1 cellular context compared by ENCODE assay signal in the genomic region with DNA sequence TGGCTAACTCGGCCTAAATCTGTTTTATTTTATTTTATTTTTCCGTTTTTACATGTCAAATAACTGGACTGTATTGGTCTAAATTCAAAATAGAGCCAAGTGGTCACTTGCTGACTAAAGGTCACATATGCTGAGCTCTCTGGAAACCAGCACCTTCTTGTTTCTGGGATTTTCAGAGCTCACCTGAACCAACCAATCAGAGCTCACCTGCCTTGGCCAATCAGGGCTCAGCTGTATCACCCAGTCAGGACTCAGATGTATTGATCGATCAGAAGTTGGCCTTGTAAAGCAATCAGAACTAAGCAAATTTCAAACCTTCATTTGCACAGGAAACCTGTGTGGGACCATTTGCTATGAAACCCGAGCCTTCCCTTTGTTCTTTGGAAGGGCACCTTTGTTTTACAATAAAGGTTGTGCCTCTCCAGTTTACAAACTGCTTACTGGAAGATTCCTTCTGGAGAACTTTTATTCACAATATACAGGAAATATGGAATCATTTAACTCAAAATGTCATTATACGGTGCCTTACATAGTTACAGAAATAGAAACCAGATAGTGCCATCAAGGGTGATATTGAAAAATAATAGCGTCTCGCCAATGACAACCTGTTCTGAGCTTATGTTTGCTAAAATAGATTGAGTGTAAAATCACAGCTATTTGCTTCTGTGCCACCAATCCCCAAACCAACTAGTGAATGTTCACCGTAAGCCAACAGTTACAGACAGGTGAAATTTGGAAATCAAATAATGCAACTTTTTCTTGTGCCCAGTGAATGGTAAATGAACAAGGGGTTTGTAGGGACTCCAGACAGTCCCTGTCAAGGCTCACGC.
TF ChIP-seq lines count a peak whose summit lies in the region.

No MANE protein-coding gene starts in this region.

TF ChIP-seq in HepG2, 621 proteins besides CTCF, POLR2A, EP300 and RAD21 (continued from another document and continues in another):
- TF ChIP-seq, protein P1, sequence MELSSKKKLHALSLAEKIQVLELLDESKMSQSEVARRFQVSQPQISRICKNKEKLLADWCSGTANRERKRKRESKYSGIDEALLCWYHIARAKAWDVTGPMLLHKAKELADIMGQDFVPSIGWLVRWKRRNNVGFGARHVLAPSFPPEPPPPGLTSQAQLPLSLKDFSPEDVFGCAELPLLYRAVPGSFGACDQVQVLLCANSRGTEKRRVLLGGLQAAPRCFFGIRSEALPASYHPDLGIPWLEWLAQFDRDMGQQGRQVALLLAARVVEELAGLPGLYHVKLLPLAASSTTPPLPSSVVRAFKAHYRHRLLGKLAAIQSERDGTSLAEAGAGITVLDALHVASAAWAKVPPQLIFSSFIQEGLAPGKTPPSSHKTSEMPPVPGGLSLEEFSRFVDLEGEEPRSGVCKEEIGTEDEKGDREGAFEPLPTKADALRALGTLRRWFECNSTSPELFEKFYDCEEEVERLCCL (CRISPR knock-in tag; IDR thresholded peaks at IDR 0.05; ENCODE audit: borderline replicate concordance), result peak; percentile 69; the same call in 1 of the 2 replicates
- TF ChIP-seq GABPA (IDR thresholded peaks at IDR 0.05; ENCODE audit: low read depth, low read length) (no peak), GABPA (CRISPR knock-in tag; IDR thresholded peaks at IDR 0.05; ENCODE audit: low read depth) (0 out of 2 replicates have a peak, but pooled peaks have one; percentile 20), ZNF607 (CRISPR knock-in tag; IDR thresholded peaks at IDR 0.05; ENCODE audit: borderline replicate concordance) (0 out of 2 replicates have a peak, but pooled peaks have one; percentile 6), ZBTB20 (CRISPR knock-in tag; IDR thresholded peaks at IDR 0.05; ENCODE audit: borderline replicate concordance, low read depth) (peak; percentile 69; the same call in 1 of the 2 replicates), ZNF343 (CRISPR knock-in tag; IDR thresholded peaks at IDR 0.05) (0 out of 2 replicates have a peak, but pooled peaks have one; percentile 54), ZNF615 (CRISPR knock-in tag; IDR thresholded peaks at IDR 0.05; ENCODE audit: borderline replicate concordance) (no peak), ZNF337 (CRISPR knock-in tag; IDR thresholded peaks at IDR 0.05; ENCODE audit: borderline replicate concordance, low read depth) (0 out of 2 replicates have a peak, but pooled peaks have one; percentile 79), ZNF747 (CRISPR knock-in tag; IDR thresholded peaks at IDR 0.05; ENCODE audit: borderline replicate concordance) (peak; percentile 20; the same call in 1 of the 2 replicates), SSRP1 (CRISPR knock-in tag; IDR thresholded peaks at IDR 0.05) (peak; percentile 84; the same call in 1 of the 2 replicates), POLR2AphosphoS5 (IDR thresholded peaks at IDR 0.05; ENCODE audit: low read depth, low read length) (peak; percentile 65; the same call in 1 of the 2 replicates), GATAD2A (CRISPR knock-in tag; IDR thresholded peaks at IDR 0.05) (peak; percentile 89), ZNF12 (CRISPR knock-in tag; IDR thresholded peaks at IDR 0.05) (no peak), THAP11 (CRISPR knock-in tag; IDR thresholded peaks at IDR 0.05) (peak; percentile 52), STAG1 (CRISPR knock-in tag; IDR thresholded peaks at IDR 0.05) (0 out of 2 replicates have a peak, but pooled peaks have one; percentile 4), RARA (CRISPR knock-in tag; IDR thresholded peaks at IDR 0.05) (peak; percentile 75), ZNF354B (CRISPR knock-in tag; IDR thresholded peaks at IDR 0.05) (0 out of 2 replicates have a peak, but pooled peaks have one; percentile 67), NR2F2 (IDR thresholded peaks at IDR 0.05; ENCODE audit: borderline replicate concordance, low read depth) (peak; percentile 51; the same call in 1 of the 2 replicates), FOXJ3 (CRISPR knock-in tag; IDR thresholded peaks at IDR 0.05; ENCODE audit: borderline replicate concordance) (peak; percentile 68; the same call in 1 of the 2 replicates), ZFX (CRISPR knock-in tag; IDR thresholded peaks at IDR 0.05; ENCODE audit: low read depth) (no peak), ZNF564 (CRISPR knock-in tag; IDR thresholded peaks at IDR 0.05) (0 out of 2 replicates have a peak, but pooled peaks have one; percentile 50), HNRNPK (IDR thresholded peaks at IDR 0.05; ENCODE audit: low read depth, low read length, poor library complexity, severe bottlenecking) (no peak), SIX1 (CRISPR knock-in tag; IDR thresholded peaks at IDR 0.05; ENCODE audit: borderline replicate concordance) (peak; percentile 99), FOXA3 (CRISPR knock-in tag; IDR thresholded peaks at IDR 0.05) (peak; percentile 82), ONECUT2 (CRISPR knock-in tag; IDR thresholded peaks at IDR 0.05) (peak; percentile 99), SIX4 (CRISPR knock-in tag; IDR thresholded peaks at IDR 0.05) (peak; percentile 96), HMG20A (CRISPR knock-in tag; IDR thresholded peaks at IDR 0.05; ENCODE audit: borderline replicate concordance) (peak; percentile 94), PHF20 (CRISPR knock-in tag; IDR thresholded peaks at IDR 0.05) (peak; percentile 35; the same call in 1 of the 2 replicates)
- TF ChIP-seq, protein P2, sequence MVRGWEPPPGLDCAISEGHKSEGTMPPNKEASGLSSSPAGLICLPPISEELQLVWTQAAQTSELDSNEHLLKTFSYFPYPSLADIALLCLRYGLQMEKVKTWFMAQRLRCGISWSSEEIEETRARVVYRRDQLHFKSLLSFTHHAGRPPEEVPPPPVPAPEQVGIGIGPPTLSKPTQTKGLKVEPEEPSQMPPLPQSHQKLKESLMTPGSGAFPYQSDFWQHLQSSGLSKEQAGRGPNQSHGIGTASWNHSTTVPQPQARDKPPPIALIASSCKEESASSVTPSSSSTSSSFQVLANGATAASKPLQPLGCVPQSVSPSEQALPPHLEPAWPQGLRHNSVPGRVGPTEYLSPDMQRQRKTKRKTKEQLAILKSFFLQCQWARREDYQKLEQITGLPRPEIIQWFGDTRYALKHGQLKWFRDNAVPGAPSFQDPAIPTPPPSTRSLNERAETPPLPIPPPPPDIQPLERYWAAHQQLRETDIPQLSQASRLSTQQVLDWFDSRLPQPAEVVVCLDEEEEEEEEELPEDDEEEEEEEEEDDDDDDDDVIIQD (CRISPR knock-in tag; IDR thresholded peaks at IDR 0.05; ENCODE audit: low read depth), result peak; percentile 72
- TF ChIP-seq, protein P3, sequence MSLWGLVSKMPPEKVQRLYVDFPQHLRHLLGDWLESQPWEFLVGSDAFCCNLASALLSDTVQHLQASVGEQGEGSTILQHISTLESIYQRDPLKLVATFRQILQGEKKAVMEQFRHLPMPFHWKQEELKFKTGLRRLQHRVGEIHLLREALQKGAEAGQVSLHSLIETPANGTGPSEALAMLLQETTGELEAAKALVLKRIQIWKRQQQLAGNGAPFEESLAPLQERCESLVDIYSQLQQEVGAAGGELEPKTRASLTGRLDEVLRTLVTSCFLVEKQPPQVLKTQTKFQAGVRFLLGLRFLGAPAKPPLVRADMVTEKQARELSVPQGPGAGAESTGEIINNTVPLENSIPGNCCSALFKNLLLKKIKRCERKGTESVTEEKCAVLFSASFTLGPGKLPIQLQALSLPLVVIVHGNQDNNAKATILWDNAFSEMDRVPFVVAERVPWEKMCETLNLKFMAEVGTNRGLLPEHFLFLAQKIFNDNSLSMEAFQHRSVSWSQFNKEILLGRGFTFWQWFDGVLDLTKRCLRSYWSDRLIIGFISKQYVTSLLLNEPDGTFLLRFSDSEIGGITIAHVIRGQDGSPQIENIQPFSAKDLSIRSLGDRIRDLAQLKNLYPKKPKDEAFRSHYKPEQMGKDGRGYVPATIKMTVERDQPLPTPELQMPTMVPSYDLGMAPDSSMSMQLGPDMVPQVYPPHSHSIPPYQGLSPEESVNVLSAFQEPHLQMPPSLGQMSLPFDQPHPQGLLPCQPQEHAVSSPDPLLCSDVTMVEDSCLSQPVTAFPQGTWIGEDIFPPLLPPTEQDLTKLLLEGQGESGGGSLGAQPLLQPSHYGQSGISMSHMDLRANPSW (CRISPR knock-in tag; IDR thresholded peaks at IDR 0.05; ENCODE audit: borderline replicate concordance), result 0 out of 2 replicates have a peak, but pooled peaks have one; percentile 62
- TF ChIP-seq, protein P4, sequence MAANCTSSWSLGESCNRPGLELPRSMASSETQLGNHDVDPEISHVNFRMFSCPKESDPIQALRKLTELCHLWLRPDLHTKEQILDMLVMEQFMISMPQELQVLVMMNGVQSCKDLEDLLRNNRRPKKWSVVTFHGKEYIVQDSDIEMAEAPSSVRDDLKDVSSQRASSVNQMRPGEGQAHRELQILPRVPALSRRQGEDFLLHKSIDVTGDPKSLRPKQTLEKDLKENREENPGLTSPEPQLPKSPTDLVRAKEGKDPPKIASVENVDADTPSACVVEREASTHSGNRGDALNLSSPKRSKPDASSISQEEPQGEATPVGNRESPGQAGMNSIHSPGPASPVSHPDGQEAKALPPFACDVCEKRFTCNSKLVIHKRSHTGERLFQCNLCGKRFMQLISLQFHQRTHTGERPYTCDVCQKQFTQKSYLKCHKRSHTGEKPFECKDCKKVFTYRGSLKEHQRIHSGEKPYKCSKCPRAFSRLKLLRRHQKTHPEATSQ (CRISPR knock-in tag; IDR thresholded peaks at IDR 0.05; ENCODE audit: borderline replicate concordance), result peak; percentile 55; the same call in 1 of the 2 replicates
- TF ChIP-seq, protein P5, sequence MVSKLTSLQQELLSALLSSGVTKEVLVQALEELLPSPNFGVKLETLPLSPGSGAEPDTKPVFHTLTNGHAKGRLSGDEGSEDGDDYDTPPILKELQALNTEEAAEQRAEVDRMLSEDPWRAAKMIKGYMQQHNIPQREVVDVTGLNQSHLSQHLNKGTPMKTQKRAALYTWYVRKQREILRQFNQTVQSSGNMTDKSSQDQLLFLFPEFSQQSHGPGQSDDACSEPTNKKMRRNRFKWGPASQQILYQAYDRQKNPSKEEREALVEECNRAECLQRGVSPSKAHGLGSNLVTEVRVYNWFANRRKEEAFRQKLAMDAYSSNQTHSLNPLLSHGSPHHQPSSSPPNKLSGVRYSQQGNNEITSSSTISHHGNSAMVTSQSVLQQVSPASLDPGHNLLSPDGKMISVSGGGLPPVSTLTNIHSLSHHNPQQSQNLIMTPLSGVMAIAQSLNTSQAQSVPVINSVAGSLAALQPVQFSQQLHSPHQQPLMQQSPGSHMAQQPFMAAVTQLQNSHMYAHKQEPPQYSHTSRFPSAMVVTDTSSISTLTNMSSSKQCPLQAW (CRISPR knock-in tag; IDR thresholded peaks at IDR 0.05), result peak; percentile 60
- TF ChIP-seq, protein P6, sequence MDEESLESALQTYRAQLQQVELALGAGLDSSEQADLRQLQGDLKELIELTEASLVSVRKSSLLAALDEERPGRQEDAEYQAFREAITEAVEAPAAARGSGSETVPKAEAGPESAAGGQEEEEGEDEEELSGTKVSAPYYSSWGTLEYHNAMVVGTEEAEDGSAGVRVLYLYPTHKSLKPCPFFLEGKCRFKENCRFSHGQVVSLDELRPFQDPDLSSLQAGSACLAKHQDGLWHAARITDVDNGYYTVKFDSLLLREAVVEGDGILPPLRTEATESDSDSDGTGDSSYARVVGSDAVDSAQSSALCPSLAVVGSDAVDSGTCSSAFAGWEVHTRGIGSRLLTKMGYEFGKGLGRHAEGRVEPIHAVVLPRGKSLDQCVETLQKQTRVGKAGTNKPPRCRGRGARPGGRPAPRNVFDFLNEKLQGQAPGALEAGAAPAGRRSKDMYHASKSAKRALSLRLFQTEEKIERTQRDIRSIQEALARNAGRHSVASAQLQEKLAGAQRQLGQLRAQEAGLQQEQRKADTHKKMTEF (CRISPR knock-in tag; IDR thresholded peaks at IDR 0.05), result peak; percentile 81
- TF ChIP-seq, protein P7, sequence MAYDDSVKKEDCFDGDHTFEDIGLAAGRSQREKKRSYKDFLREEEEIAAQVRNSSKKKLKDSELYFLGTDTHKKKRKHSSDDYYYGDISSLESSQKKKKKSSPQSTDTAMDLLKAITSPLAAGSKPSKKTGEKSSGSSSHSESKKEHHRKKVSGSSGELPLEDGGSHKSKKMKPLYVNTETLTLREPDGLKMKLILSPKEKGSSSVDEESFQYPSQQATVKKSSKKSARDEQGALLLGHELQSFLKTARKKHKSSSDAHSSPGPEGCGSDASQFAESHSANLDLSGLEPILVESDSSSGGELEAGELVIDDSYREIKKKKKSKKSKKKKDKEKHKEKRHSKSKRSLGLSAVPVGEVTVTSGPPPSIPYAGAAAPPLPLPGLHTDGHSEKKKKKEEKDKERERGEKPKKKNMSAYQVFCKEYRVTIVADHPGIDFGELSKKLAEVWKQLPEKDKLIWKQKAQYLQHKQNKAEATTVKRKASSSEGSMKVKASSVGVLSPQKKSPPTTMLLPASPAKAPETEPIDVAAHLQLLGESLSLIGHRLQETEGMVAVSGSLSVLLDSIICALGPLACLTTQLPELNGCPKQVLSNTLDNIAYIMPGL (CRISPR knock-in tag; IDR thresholded peaks at IDR 0.05; ENCODE audit: borderline replicate concordance in 1 of 2, low read depth in 1 of 2), result peak in 1 of 2 experiments; percentile 28; a peak in 2 of 4 replicates
- TF ChIP-seq, protein P8, sequence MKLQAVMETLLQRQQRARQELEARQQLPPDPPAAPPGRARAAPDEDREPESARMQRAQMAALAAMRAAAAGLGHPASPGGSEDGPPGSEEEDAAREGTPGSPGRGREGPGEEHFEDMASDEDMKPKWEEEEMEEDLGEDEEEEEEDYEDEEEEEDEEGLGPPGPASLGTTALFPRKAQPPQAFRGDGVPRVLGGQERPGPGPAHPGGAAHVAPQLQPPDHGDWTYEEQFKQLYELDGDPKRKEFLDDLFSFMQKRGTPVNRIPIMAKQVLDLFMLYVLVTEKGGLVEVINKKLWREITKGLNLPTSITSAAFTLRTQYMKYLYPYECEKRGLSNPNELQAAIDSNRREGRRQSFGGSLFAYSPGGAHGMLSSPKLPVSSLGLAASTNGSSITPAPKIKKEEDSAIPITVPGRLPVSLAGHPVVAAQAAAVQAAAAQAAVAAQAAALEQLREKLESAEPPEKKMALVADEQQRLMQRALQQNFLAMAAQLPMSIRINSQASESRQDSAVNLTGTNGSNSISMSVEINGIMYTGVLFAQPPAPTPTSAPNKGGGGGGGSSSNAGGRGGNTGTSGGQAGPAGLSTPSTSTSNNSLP (IDR thresholded peaks at IDR 0.05; ENCODE audit: low read depth, low read length), result peak; percentile 66
- TF ChIP-seq, protein P9, sequence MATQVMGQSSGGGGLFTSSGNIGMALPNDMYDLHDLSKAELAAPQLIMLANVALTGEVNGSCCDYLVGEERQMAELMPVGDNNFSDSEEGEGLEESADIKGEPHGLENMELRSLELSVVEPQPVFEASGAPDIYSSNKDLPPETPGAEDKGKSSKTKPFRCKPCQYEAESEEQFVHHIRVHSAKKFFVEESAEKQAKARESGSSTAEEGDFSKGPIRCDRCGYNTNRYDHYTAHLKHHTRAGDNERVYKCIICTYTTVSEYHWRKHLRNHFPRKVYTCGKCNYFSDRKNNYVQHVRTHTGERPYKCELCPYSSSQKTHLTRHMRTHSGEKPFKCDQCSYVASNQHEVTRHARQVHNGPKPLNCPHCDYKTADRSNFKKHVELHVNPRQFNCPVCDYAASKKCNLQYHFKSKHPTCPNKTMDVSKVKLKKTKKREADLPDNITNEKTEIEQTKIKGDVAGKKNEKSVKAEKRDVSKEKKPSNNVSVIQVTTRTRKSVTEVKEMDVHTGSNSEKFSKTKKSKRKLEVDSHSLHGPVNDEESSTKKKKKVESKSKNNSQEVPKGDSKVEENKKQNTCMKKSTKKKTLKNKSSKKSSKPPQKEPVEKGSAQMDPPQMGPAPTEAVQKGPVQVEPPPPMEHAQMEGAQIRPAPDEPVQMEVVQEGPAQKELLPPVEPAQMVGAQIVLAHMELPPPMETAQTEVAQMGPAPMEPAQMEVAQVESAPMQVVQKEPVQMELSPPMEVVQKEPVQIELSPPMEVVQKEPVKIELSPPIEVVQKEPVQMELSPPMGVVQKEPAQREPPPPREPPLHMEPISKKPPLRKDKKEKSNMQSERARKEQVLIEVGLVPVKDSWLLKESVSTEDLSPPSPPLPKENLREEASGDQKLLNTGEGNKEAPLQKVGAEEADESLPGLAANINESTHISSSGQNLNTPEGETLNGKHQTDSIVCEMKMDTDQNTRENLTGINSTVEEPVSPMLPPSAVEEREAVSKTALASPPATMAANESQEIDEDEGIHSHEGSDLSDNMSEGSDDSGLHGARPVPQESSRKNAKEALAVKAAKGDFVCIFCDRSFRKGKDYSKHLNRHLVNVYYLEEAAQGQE (IDR thresholded peaks at IDR 0.05; ENCODE audit: borderline replicate concordance in 1 of 2, low read depth in 1 of 2, low read length in 2 of 2), result peak in 1 of 2 experiments; percentile 46; a peak in 1 of 4 replicates
